Comparison of ENCODE assay signal across 15 cellular contexts in the genomic region with DNA sequence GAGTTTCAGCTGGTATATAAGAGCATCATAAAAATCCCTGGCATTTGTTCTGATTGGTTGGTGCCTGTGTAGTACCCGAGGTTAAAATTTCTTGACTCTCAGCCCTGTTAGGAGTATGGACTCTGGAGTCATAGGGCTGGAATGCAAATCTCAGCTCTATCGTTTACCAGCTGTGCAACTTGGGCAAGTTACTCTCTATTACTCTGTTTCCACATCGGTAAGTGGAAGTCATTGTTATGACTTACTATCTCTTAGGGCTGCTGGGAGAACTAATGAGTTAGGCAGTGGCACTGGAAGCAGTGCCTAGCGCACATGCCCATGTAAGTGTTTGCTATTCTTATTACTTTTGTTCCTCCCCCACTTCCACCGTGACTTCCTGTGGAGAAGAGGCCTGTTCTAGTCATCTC.
DNase-seq lines count a peak whose midpoint lies in the region; ATAC-seq lines count a peak whose summit lies in the region.
"Had no signal": no experiment of that assay in that cellular context is flagged by ENCODE, and none has a peak within 500 bp of the region (broad histone marks: within the 10 kb centered on the region; RNA-seq: fewer than 3 reads in every experiment).

No MANE protein-coding gene starts in this region.

- H2AFZ ChIP-seq in trophoblast cell (ENCODE audit: insufficient read depth, low read length, poor library complexity), result no peak overlapping the region

- H3K18ac ChIP-seq in trophoblast cell (ENCODE audit: low read length), result no peak overlapping the region

- H3K23ac ChIP-seq in trophoblast cell (ENCODE audit: low read length), result no peak overlapping the region

- H3K79me1 ChIP-seq in trophoblast cell (ENCODE audit: low read length), result no peaks in the 10 kb centered on the region

- H3K14ac ChIP-seq in trophoblast cell (ENCODE audit: low read length), result no peak overlapping the region

- H3K4me2 ChIP-seq in BLaER1 treated with 17β-estradiol and CSF1 and Interleukin-3, amounts not matched to agents 10 nM and 100 nM, result peak overlapping the region; percentile 40 to 69 (median 49)
- no peak overlapping the region for H3K4me2 ChIP-seq in trophoblast cell (ENCODE audit: low read length)

- no peak overlapping the region for H4K8ac ChIP-seq in trophoblast cell (ENCODE audit: low read depth, low read length)

- H2BK120ac ChIP-seq in trophoblast cell (ENCODE audit: insufficient read depth, low read length, poor library complexity), result no peak overlapping the region

- no CpG with 5 or more reads among the region's 5 CpGs for WGBS in trophoblast cell (ENCODE audit: extremely low coverage, insufficient coverage, insufficient read length)

- H3K9me3 ChIP-seq in BLaER1 treated with 17β-estradiol and CSF1 and Interleukin-3, amounts not matched to agents 10 nM and 100 nM (replicated peaks in 1 of 11), result peaks cover 0 to 7% (median 0%) of the 10 kb centered on the region in 11 experiments; a peak in 3 of 22 replicates
- H3K9me3 ChIP-seq in trophoblast cell (ENCODE audit: insufficient read depth, low read depth, low read length), result peaks cover 2% of the 10 kb centered on the region

- no peak overlapping the region for H4K12ac ChIP-seq in trophoblast cell (ENCODE audit: low read depth, low read length)

- H3K4ac ChIP-seq in trophoblast cell (ENCODE audit: low read depth, low read length), result no peak overlapping the region

- peaks cover 0 to 12% (median 0%) of the 10 kb centered on the region in 11 experiments; a peak in 3 of 22 replicates for H3K36me3 ChIP-seq in BLaER1 treated with 17β-estradiol and CSF1 and Interleukin-3, amounts not matched to agents 10 nM and 100 nM
- no peaks in the 10 kb centered on the region for H3K36me3 ChIP-seq in trophoblast cell (ENCODE audit: control insufficient read depth in 1 of 2, insufficient read depth in 2 of 2, low read length in 2 of 2)

- no peak overlapping the region for H2BK5ac ChIP-seq in trophoblast cell (ENCODE audit: low read depth, low read length, poor library complexity)

- no peak overlapping the region for H3K9ac ChIP-seq in BLaER1 treated with 17β-estradiol and CSF1 and Interleukin-3, amounts not matched to agents 10 nM and 100 nM
- H3K9ac ChIP-seq in trophoblast cell (ENCODE audit: low read length), result no peak overlapping the region

- no peaks in the 10 kb centered on the region; a peak in 1 of 22 replicates for H4K20me1 ChIP-seq in BLaER1 treated with 17β-estradiol and CSF1 and Interleukin-3, amounts not matched to agents 10 nM and 100 nM

- H3K27me3 ChIP-seq in BLaER1 treated with 17β-estradiol and CSF1 and Interleukin-3, amounts not matched to agents 10 nM and 100 nM, result no peaks in the 10 kb centered on the region
- H3K27me3 ChIP-seq in trophoblast cell (ENCODE audit: insufficient read depth, low read length), result no peaks in the 10 kb centered on the region

- ATAC-seq in HG03095 (IDR thresholded peaks at IDR 0.05; ENCODE audit: unreplicated experiment) (no peak), GM18520 (IDR thresholded peaks at IDR 0.05; ENCODE audit: unreplicated experiment) (no peak)
- ATAC-seq: activated CD8-positive, alpha-beta T cell treated with anti-CD3 and anti-CD28 coated beads, Interleukin-2, amount 10 ng/mL, durations not matched to agents 7 days and 5 days; stimulated activated naive CD8-positive, alpha-beta T cell treated with anti-CD3 and anti-CD28 coated beads, Interleukin-15, Interleukin-2, amounts not matched to agents 100 U/mL and 50 U/mL, for 24 hours had no signal

- DNase-seq in M059J (ENCODE audit: low read depth), result peak; percentile 75
- DNase-seq in dermis blood vessel endothelial cell, result peak; percentile 35
- DNase-seq in trophoblast cell, result peak; percentile 49 to 80
- DNase-seq in stimulated activated CD4-positive, alpha-beta T cell treated with anti-CD3 and anti-CD28 coated beads, Interleukin-2, amount 100 ng/mL, for 24 hours, result no peak
- DNase-seq in NCI-H526 treated with DMSO at 0.1 percent for 48 hours (lab: John Stamatoyannopoulos, UW), result no peak
- DNase-seq: activated CD8-positive, alpha-beta T cell treated with anti-CD3 and anti-CD28 coated beads, Interleukin-2, amount 10 ng/mL, durations not matched to agents 7 days and 5 days; activated gamma-delta T cell treated with Interleukin-2 at 50 U/mL for 16 hours; CD8-positive, alpha-beta memory T cell; NCI-H1105; NCI-H524; SHP77; stimulated activated naive CD8-positive, alpha-beta T cell treated with anti-CD3 and anti-CD28 coated beads, Interleukin-15, Interleukin-2, amounts not matched to agents 100 U/mL and 50 U/mL, for 24 hours had no signal

- no peak overlapping the region for H2AK5ac ChIP-seq in trophoblast cell (ENCODE audit: low read length)

- no peak overlapping the region for H2BK12ac ChIP-seq in trophoblast cell (ENCODE audit: low read length)

- H3K79me2 ChIP-seq in trophoblast cell (ENCODE audit: control insufficient read depth, insufficient read depth, low read length, poor library complexity), result no peaks in the 10 kb centered on the region

- H3K27ac ChIP-seq in BLaER1 treated with 17β-estradiol and CSF1 and Interleukin-3, amounts not matched to agents 10 nM and 100 nM, result no peak overlapping the region
- H3K27ac ChIP-seq in trophoblast cell (ENCODE audit: low read depth, low read length), result no peak overlapping the region

- peaks cover 10 to 18% (median 12%) of the 10 kb centered on the region in 10 experiments for H3K4me1 ChIP-seq in BLaER1 treated with 17β-estradiol and CSF1 and Interleukin-3, amounts not matched to agents 10 nM and 100 nM
- no peaks in the 10 kb centered on the region for H3K4me1 ChIP-seq in trophoblast cell (ENCODE audit: control insufficient read depth in 1 of 2, insufficient read depth in 2 of 2, low read length in 2 of 2)

- H3K4me3 ChIP-seq in BLaER1 treated with 17β-estradiol and CSF1 and Interleukin-3, amounts not matched to agents 10 nM and 100 nM, result no peak overlapping the region
- H3K4me3 ChIP-seq in trophoblast cell (ENCODE audit: low read depth, low read length), result no peak overlapping the region

- no peak overlapping the region for H4K91ac ChIP-seq in trophoblast cell (ENCODE audit: low read depth, low read length)

Comparison
In these comparisons a context has a peak if more than half of its experiments do, and no peak if none do; other contexts are left out.
1. DNase-seq: peak in M059J (single experiment), dermis blood vessel endothelial cell (single experiment) and trophoblast cell (2 of 2); none in stimulated activated CD4-positive, alpha-beta T cell treated with anti-CD3 and anti-CD28 coated beads, Interleukin-2, amount 100 ng/mL, for 24 hours (0 of 2) and NCI-H526 treated with DMSO at 0.1 percent for 48 hours (single experiment).